In the genomic region with DNA sequence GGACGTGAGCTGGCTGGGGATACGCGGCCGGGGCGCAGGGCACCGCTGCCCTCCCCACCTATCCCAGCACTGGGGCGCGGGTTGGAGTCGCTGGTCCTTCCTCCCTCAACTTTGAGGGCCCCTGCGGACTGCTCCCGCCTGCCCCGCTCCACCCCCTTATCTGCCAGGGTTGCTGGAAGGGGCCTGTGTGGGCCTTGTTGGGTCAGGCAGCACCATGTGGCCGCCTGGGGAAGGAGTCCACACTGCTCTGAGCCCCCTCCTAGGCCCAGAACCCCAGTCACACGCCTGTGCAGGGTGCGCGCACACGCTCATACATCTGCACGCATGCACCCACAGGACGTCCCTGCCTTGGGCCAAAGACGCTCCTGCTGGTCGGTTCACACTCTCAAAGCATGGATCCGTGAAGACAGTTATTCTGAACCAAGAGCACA, we compare ENCODE assay signal across 8 cellular contexts. TPM values are rescaled to one million over a fixed set of nuclear protein-coding genes. Genes with fewer than 3 reads are reported as not detected.
DNase-seq lines count a peak whose midpoint lies in the region; ATAC-seq, FAIRE-seq and TF ChIP-seq lines count a peak whose summit lies in the region.

No MANE protein-coding gene starts in this region.

- H3K9me3 ChIP-seq in HUES64 (ENCODE audit: insufficient read depth, low read depth, low read length) (no peaks in the 10 kb centered on the region), astrocyte (ENCODE audit: insufficient read depth, low read depth, low read length) (no peaks in the 10 kb centered on the region), Karpas-422 (ENCODE audit: low read length) (no peaks in the 10 kb centered on the region)

- H3K9ac ChIP-seq in HUES64 (ENCODE audit: low read depth, low read length) (peak overlapping the region; percentile 62), astrocyte (ENCODE audit: low read length) (peak overlapping the region; percentile 62), Karpas-422 (ENCODE audit: low read length) (no peak overlapping the region)

- H3K9me3 Mint-ChIP-seq in astrocyte (ENCODE audit: unreplicated experiment): peaks cover 5% of the 10 kb centered on the region
- H3K9me3 Mint-ChIP-seq in immature natural killer cell: no peaks in the 10 kb centered on the region
- no peaks in the 10 kb centered on the region for H3K9me3 Mint-ChIP-seq in stimulated activated naive CD8-positive, alpha-beta T cell treated with anti-CD3 and anti-CD28 coated beads, Interleukin-15, Interleukin-2, amounts not matched to agents 100 ng/mL and 50 ng/mL, for 24 hours

- peaks cover 25% of the 10 kb centered on the region for H3K27me3 ChIP-seq in HUES64 (ENCODE audit: insufficient read depth, low read length)
- H3K27me3 ChIP-seq in astrocyte (ENCODE audit: insufficient read depth, low read length): peaks cover 3% of the 10 kb centered on the region
- H3K27me3 ChIP-seq in Karpas-422 (ENCODE audit: low read length): no peaks in the 10 kb centered on the region

- 29% methylated on average over 22 of the region's 22 CpGs for WGBS in HUES64

- H3K4me3 Mint-ChIP-seq in astrocyte (ENCODE audit: unreplicated experiment) (peak overlapping the region; percentile 80), immature natural killer cell (peak overlapping the region; percentile 39 to 51 (median 41))
- peak overlapping the region; percentile 42 for H3K4me3 Mint-ChIP-seq in stimulated activated naive CD8-positive, alpha-beta T cell treated with anti-CD3 and anti-CD28 coated beads, Interleukin-15, Interleukin-2, amounts not matched to agents 100 ng/mL and 50 ng/mL, for 24 hours

- H3K4me1 ChIP-seq in HUES64 (ENCODE audit: insufficient read depth, low read length): peaks cover 27% of the 10 kb centered on the region
- H3K4me1 ChIP-seq in astrocyte (ENCODE audit: insufficient read depth, low read length): peaks cover 8% of the 10 kb centered on the region
- H3K4me1 ChIP-seq in Karpas-422 (ENCODE audit: low read length): no peaks in the 10 kb centered on the region

- peak overlapping the region; percentile 89 for H3K4me2 ChIP-seq in astrocyte (ENCODE audit: low read length)
- H3K4me2 ChIP-seq in Karpas-422 (ENCODE audit: low read depth, low read length, poor library complexity, severe bottlenecking): no peak overlapping the region

- H3K9me2 ChIP-seq in Karpas-422 (replicated peaks; ENCODE audit: insufficient read depth, low read length): no peaks in the 10 kb centered on the region

- peak overlapping the region; percentile 78 for H2AFZ ChIP-seq in astrocyte (ENCODE audit: low read depth, low read length)
- H2AFZ ChIP-seq in Karpas-422 (ENCODE audit: low read length): no peak overlapping the region

- peaks cover 3% of the 10 kb centered on the region for H3K79me2 ChIP-seq in astrocyte (ENCODE audit: insufficient read depth, low read length)
- no peaks in the 10 kb centered on the region for H3K79me2 ChIP-seq in Karpas-422 (ENCODE audit: low read length)

- H3K27me3 Mint-ChIP-seq in astrocyte (ENCODE audit: low read depth, unreplicated experiment) (peaks cover 49% of the 10 kb centered on the region), immature natural killer cell (ENCODE audit: low read depth in 3 of 3) (peaks cover 0 to 1% (median 0%) of the 10 kb centered on the region in 3 donors)
- H3K27me3 Mint-ChIP-seq in stimulated activated naive CD8-positive, alpha-beta T cell treated with anti-CD3 and anti-CD28 coated beads, Interleukin-15, Interleukin-2, amounts not matched to agents 100 ng/mL and 50 ng/mL, for 24 hours: peaks cover 56% of the 10 kb centered on the region

- ATAC-seq in HG03175 (IDR thresholded peaks at IDR 0.05; ENCODE audit: unreplicated experiment): no peak

- H3K4me1 Mint-ChIP-seq in astrocyte (ENCODE audit: low read depth, unreplicated experiment) (peaks cover 17% of the 10 kb centered on the region), immature natural killer cell (peaks cover 6 to 7% of the 10 kb centered on the region in 2 donors)
- H3K4me1 Mint-ChIP-seq in stimulated activated naive CD8-positive, alpha-beta T cell treated with anti-CD3 and anti-CD28 coated beads, Interleukin-15, Interleukin-2, amounts not matched to agents 100 ng/mL and 50 ng/mL, for 24 hours (ENCODE audit: low read depth): peaks cover 6% of the 10 kb centered on the region

- no peak for TF ChIP-seq CTCF in astrocyte (IDR thresholded peaks at IDR 0.05; ENCODE audit: insufficient read depth, low read depth, low read length)

- H3K36me3 Mint-ChIP-seq in astrocyte (ENCODE audit: low read depth, unreplicated experiment): no peaks in the 10 kb centered on the region
- H3K36me3 Mint-ChIP-seq in immature natural killer cell: peaks cover 0 to 3% (median 0%) of the 10 kb centered on the region in 3 donors
- H3K36me3 Mint-ChIP-seq in stimulated activated naive CD8-positive, alpha-beta T cell treated with anti-CD3 and anti-CD28 coated beads, Interleukin-15, Interleukin-2, amounts not matched to agents 100 ng/mL and 50 ng/mL, for 24 hours (ENCODE audit: low read depth): no peaks in the 10 kb centered on the region

- no peak for FAIRE-seq in astrocyte (lab: Jason Lieb, UNC)

- H4K20me1 ChIP-seq in astrocyte (ENCODE audit: insufficient read depth, low read length): peaks cover 41% of the 10 kb centered on the region
- no peaks in the 10 kb centered on the region for H4K20me1 ChIP-seq in Karpas-422 (ENCODE audit: insufficient read depth, low read depth, low read length)

- no peak for DNase-seq in astrocyte (ENCODE audit: low read depth)
- no peak for DNase-seq in immature natural killer cell
- DNase-seq in Karpas-422: no peak
- no peak for DNase-seq in NCI-H1092 (lab: John Stamatoyannopoulos, UW)
- DNase-seq in ureter (ENCODE audit: low spot score): no peak

- H3K27ac ChIP-seq in HUES64 (ENCODE audit: low read depth, low read length) (no peak overlapping the region), astrocyte (ENCODE audit: low read depth, low read length) (no peak overlapping the region), Karpas-422 (ENCODE audit: low read length) (no peak overlapping the region)

- peak overlapping the region; percentile 29 for H3K27ac Mint-ChIP-seq in astrocyte (ENCODE audit: unreplicated experiment)
- H3K27ac Mint-ChIP-seq in immature natural killer cell: no peak overlapping the region
- no peak overlapping the region for H3K27ac Mint-ChIP-seq in stimulated activated naive CD8-positive, alpha-beta T cell treated with anti-CD3 and anti-CD28 coated beads, Interleukin-15, Interleukin-2, amounts not matched to agents 100 ng/mL and 50 ng/mL, for 24 hours

- H3K4me3 ChIP-seq in HUES64 (ENCODE audit: low read length) (peak overlapping the region; percentile 66), astrocyte (ENCODE audit: insufficient read depth, low read depth, low read length) (peak overlapping the region; percentile 56), Karpas-422 (ENCODE audit: low read length) (no peak overlapping the region)

- no peaks in the 10 kb centered on the region for H3K36me3 ChIP-seq in HUES64 (ENCODE audit: insufficient read depth, low read length)
- no peaks in the 10 kb centered on the region for H3K36me3 ChIP-seq in astrocyte (ENCODE audit: insufficient read depth, low read length)
- H3K36me3 ChIP-seq in Karpas-422 (ENCODE audit: insufficient read depth, low read length): no peaks in the 10 kb centered on the region

RNA-seq across cellular contexts. Expression of a gene that starts 0.6 kb away (rescaled TPM):
- 11.3 TPM for polyA plus RNA-seq in HUES64 (2013, experiment 1 of 2)
- polyA plus RNA-seq in HUES64 (2013, experiment 2 of 2): 11.9 TPM
- 5.7 and 6.0 TPM in 2 replicates for total RNA-seq in astrocyte
- polyA plus RNA-seq in immature natural killer cell: not detected
- not detected in 2 replicates for total RNA-seq in Karpas-422 (2014; rRNA removed; shearing (Covaris generic); ENCODE audit: low replicate concordance)
- 10.6 TPM for total RNA-seq in ureter
